ENCODE assay signal across 9 cellular contexts in genomic region chrX:137032378-137032694, GRCh38. TPM values are rescaled to one million over a fixed set of nuclear protein-coding genes. Genes with fewer than 3 reads are reported as not detected.
DNase-seq lines count a peak whose midpoint lies in the region; ATAC-seq and TF ChIP-seq lines count a peak whose summit lies in the region.
"Had no signal": no experiment of that assay in that cellular context is flagged by ENCODE, and none has a peak within 500 bp of the region (broad histone marks: within the 10 kb centered on the region; RNA-seq: fewer than 3 reads in every experiment).

No MANE protein-coding gene starts in this region.

- H3K4me3 ChIP-seq in GM12865 (ENCODE audit: low read depth, low read length) (peak overlapping the region; percentile 63), rectal smooth muscle tissue (ENCODE audit: low read length) (peak overlapping the region; percentile 63)
- peak overlapping the region; percentile 55 for H3K4me3 ChIP-seq in effector memory CD4-positive, alpha-beta T cell (ENCODE audit: insufficient read depth, low read depth, low read length, poor library complexity, severe bottlenecking)

- no peak overlapping the region for H3K27ac ChIP-seq in effector memory CD4-positive, alpha-beta T cell (ENCODE audit: insufficient read depth, low read length, poor library complexity, severe bottlenecking)
- no peak overlapping the region for H3K27ac ChIP-seq in rectal smooth muscle tissue (ENCODE audit: low read depth, low read length)

- peaks cover 5% of the 10 kb centered on the region for H3K36me3 Mint-ChIP-seq in T-helper 17 cell (ENCODE audit: low read depth)
- no peaks in the 10 kb centered on the region for H3K36me3 Mint-ChIP-seq in stimulated activated effector memory CD8-positive, alpha-beta T cell treated with anti-CD3 and anti-CD28 coated beads, Interleukin-12 subunit alpha, Interleukin-12 subunit beta, amount 100 ng/mL, for 72 hours
- H3K36me3 Mint-ChIP-seq: activated CD8-positive, alpha-beta memory T cell treated with anti-CD3 and anti-CD28 coated beads, Interleukin-2, amount 10 ng/mL, durations not matched to agents 7 days and 5 days had no signal

- H3K9me3 Mint-ChIP-seq in stimulated activated effector memory CD8-positive, alpha-beta T cell treated with anti-CD3 and anti-CD28 coated beads, Interleukin-12 subunit alpha, Interleukin-12 subunit beta, amount 100 ng/mL, for 72 hours, result no peaks in the 10 kb centered on the region

- TF ChIP-seq CTCF in GM12865 (IDR thresholded peaks at IDR 0.05; ENCODE audit: insufficient read depth, low read depth, low read length, missing control alignments), result no peak

- H3K4me1 Mint-ChIP-seq in T-helper 17 cell, result peaks cover 9% of the 10 kb centered on the region
- peaks cover 5% of the 10 kb centered on the region for H3K4me1 Mint-ChIP-seq in stimulated activated effector memory CD8-positive, alpha-beta T cell treated with anti-CD3 and anti-CD28 coated beads, Interleukin-12 subunit alpha, Interleukin-12 subunit beta, amount 100 ng/mL, for 72 hours

- H3K27me3 ChIP-seq in effector memory CD4-positive, alpha-beta T cell (replicated peaks; ENCODE audit: control insufficient read depth, insufficient read depth, low read length, poor library complexity, severe bottlenecking), result peaks cover 18% of the 10 kb centered on the region
- peaks cover 25% of the 10 kb centered on the region for H3K27me3 ChIP-seq in rectal smooth muscle tissue (ENCODE audit: control insufficient read depth, insufficient read depth, low read length)

- no peaks in the 10 kb centered on the region for H3K36me3 ChIP-seq in effector memory CD4-positive, alpha-beta T cell (ENCODE audit: control insufficient read depth, insufficient read depth, low read length)
- no peaks in the 10 kb centered on the region for H3K36me3 ChIP-seq in rectal smooth muscle tissue (ENCODE audit: control insufficient read depth, insufficient read depth, low read length)

- H3K9me3 ChIP-seq in effector memory CD4-positive, alpha-beta T cell (ENCODE audit: control insufficient read depth, low read length), result no peaks in the 10 kb centered on the region
- no peaks in the 10 kb centered on the region for H3K9me3 ChIP-seq in T-helper 17 cell (ENCODE audit: control insufficient read depth, low read length, poor library complexity, severe bottlenecking)

- peak; percentile 11 for ATAC-seq in HG03039 (IDR thresholded peaks at IDR 0.05; ENCODE audit: unreplicated experiment)
- ATAC-seq in HG03460 (IDR thresholded peaks at IDR 0.05; ENCODE audit: unreplicated experiment), result no peak
- no peak for ATAC-seq in T-helper 17 cell
- no peak for ATAC-seq in stimulated activated effector memory CD8-positive, alpha-beta T cell treated with anti-CD3 and anti-CD28 coated beads, Interleukin-12 subunit alpha, Interleukin-12 subunit beta, amount 100 ng/mL, for 72 hours

- peaks cover 7% of the 10 kb centered on the region for H3K4me1 ChIP-seq in effector memory CD4-positive, alpha-beta T cell (ENCODE audit: control insufficient read depth, insufficient read depth, low read length, poor library complexity, severe bottlenecking)
- peaks cover 4% of the 10 kb centered on the region for H3K4me1 ChIP-seq in rectal smooth muscle tissue (ENCODE audit: control insufficient read depth, insufficient read depth, low read length)

- DNase-seq in GM12865 (ENCODE audit: low read depth) (no peak), T-helper 17 cell (no peak)
- DNase-seq in effector memory CD4-positive, alpha-beta T cell, result no peak
- no peak for DNase-seq in activated CD4-positive, CD25-positive, alpha-beta regulatory T cell treated with anti-CD3 and anti-CD28 coated beads, Interleukin-2, amount 50 U/mL, for 72 hours
- DNase-seq in stimulated activated effector memory CD8-positive, alpha-beta T cell treated with anti-CD3 and anti-CD28 coated beads, Interleukin-12 subunit alpha, Interleukin-12 subunit beta, amount 100 ng/mL, for 72 hours (ENCODE audit: low spot score in 2 of 2), result no peak

- H3K9ac ChIP-seq in rectal smooth muscle tissue (ENCODE audit: low read length), result no peak overlapping the region

- peaks cover 31% of the 10 kb centered on the region for H3K27me3 Mint-ChIP-seq in T-helper 17 cell

- H3K27ac Mint-ChIP-seq in T-helper 17 cell, result no peak overlapping the region
- H3K27ac Mint-ChIP-seq in stimulated activated effector memory CD8-positive, alpha-beta T cell treated with anti-CD3 and anti-CD28 coated beads, Interleukin-12 subunit alpha, Interleukin-12 subunit beta, amount 100 ng/mL, for 72 hours, result no peak overlapping the region
- H3K27ac Mint-ChIP-seq: activated CD8-positive, alpha-beta memory T cell treated with anti-CD3 and anti-CD28 coated beads, Interleukin-2, amount 10 ng/mL, durations not matched to agents 7 days and 5 days had no signal

- H3K4me3 Mint-ChIP-seq in T-helper 17 cell, result no peak overlapping the region
- no peak overlapping the region for H3K4me3 Mint-ChIP-seq in stimulated activated effector memory CD8-positive, alpha-beta T cell treated with anti-CD3 and anti-CD28 coated beads, Interleukin-12 subunit alpha, Interleukin-12 subunit beta, amount 100 ng/mL, for 72 hours
- H3K4me3 Mint-ChIP-seq: activated CD8-positive, alpha-beta memory T cell treated with anti-CD3 and anti-CD28 coated beads, Interleukin-2, amount 10 ng/mL, durations not matched to agents 7 days and 5 days had no signal

RNA-seq across cellular contexts. Expression of gene GPR101, which starts 1.5 kb away (rescaled TPM):
- total RNA-seq in T-helper 17 cell, result under 1 TPM in 1 of 2 donors, not detected in 1; 0.30 TPM
- total RNA-seq: activated CD8-positive, alpha-beta memory T cell treated with anti-CD3 and anti-CD28 coated beads, Interleukin-2, amount 10 ng/mL, durations not matched to agents 7 days and 5 days had no signal
